In genomic region chr6:40998661-40999060, GRCh38 we compare ENCODE assay signal across 32 cellular contexts. TPM values are rescaled to one million over a fixed set of nuclear protein-coding genes. Genes with fewer than 3 reads are reported as not detected.
DNase-seq lines count a peak whose midpoint lies in the region; ATAC-seq and TF ChIP-seq lines count a peak whose summit lies in the region.
"Had no signal": no experiment of that assay in that cellular context is flagged by ENCODE, and none has a peak within 500 bp of the region (broad histone marks: within the 10 kb centered on the region; RNA-seq: fewer than 3 reads in every experiment).

No MANE protein-coding gene starts in this region.

- TF ChIP-seq POLR2A in gastrocnemius medialis (IDR thresholded peaks at IDR 0.05), result no peak

- no peaks in the 10 kb centered on the region for H3K36me3 ChIP-seq in HUES48 (ENCODE audit: control insufficient read depth, insufficient read depth, low read length)
- no peaks in the 10 kb centered on the region for H3K36me3 ChIP-seq in endodermal cell (ENCODE audit: control insufficient read depth, insufficient read depth, low read length)
- H3K36me3 ChIP-seq in hepatocyte (replicated peaks; ENCODE audit: insufficient read depth, low read depth), result no peaks in the 10 kb centered on the region
- H3K36me3 ChIP-seq in gastrocnemius medialis, result no peaks in the 10 kb centered on the region
- H3K36me3 ChIP-seq in brain microvascular endothelial cell (replicated peaks), result no peaks in the 10 kb centered on the region
- H3K36me3 ChIP-seq: BE2C, Peyer's patch, tibial artery had no signal

- no peaks in the 10 kb centered on the region for H3K27me3 Mint-ChIP-seq in endodermal cell (ENCODE audit: insufficient read depth)

- H3K4me1 ChIP-seq in HUES48 (ENCODE audit: control insufficient read depth, insufficient read depth, low read length) (peaks cover 46% of the 10 kb centered on the region), endodermal cell (ENCODE audit: control insufficient read depth, insufficient read depth, low read length) (peaks cover 19% of the 10 kb centered on the region), hepatocyte (ENCODE audit: insufficient read depth) (peaks cover 36% of the 10 kb centered on the region), gastrocnemius medialis (peaks cover 37 to 45% of the 10 kb centered on the region in 2 donors)
- H3K4me1 ChIP-seq: BE2C, tibial artery had no signal

- H3K9me3 Mint-ChIP-seq in endodermal cell, result no peaks in the 10 kb centered on the region
- H3K9me3 Mint-ChIP-seq: effector memory CD8-positive, alpha-beta T cell; nephron progenitor cell; stimulated activated naive CD8-positive, alpha-beta T cell treated with anti-CD3 and anti-CD28 coated beads, Interleukin-15, Interleukin-2, amounts not matched to agents 100 ng/mL and 50 ng/mL, for 24 hours had no signal

- H3K79me2 ChIP-seq in hepatocyte, result no peaks in the 10 kb centered on the region

- no peak overlapping the region for H3K4me3 Mint-ChIP-seq in endodermal cell
- H3K4me3 Mint-ChIP-seq: activated naive CD8-positive, alpha-beta T cell; effector memory CD8-positive, alpha-beta T cell; nephron progenitor cell; stimulated activated naive CD8-positive, alpha-beta T cell treated with anti-CD3 and anti-CD28 coated beads, Interleukin-15, Interleukin-2, amounts not matched to agents 100 ng/mL and 50 ng/mL, for 24 hours had no signal

- intact Hi-C loops in gastrocnemius medialis (cut with DNase I; ENCODE audit: low total_unique reads), result loop anchor here (5.0 kb wide), 1 partner anchor 61 kb away; no protein-coding TSS in a partner anchor

- no peaks in the 10 kb centered on the region for H3K9me3 ChIP-seq in HUES48 (ENCODE audit: control insufficient read depth, insufficient read depth, low read length)
- H3K9me3 ChIP-seq in endodermal cell (ENCODE audit: control insufficient read depth, low read length), result no peaks in the 10 kb centered on the region
- H3K9me3 ChIP-seq in hepatocyte (ENCODE audit: low read depth), result no peaks in the 10 kb centered on the region
- H3K9me3 ChIP-seq in gastrocnemius medialis, result no peaks in the 10 kb centered on the region
- H3K9me3 ChIP-seq: BE2C, Peyer's patch, tibial artery had no signal

- H3K9ac ChIP-seq in HUES48 (ENCODE audit: low read depth, low read length) (no peak overlapping the region), endodermal cell (ENCODE audit: extremely low read depth, low read length, poor library complexity, severe bottlenecking) (no peak overlapping the region)

- no peak for TF ChIP-seq CTCF in endodermal cell (conservative IDR thresholded peaks at IDR 0.05)
- TF ChIP-seq CTCF in hepatocyte (IDR thresholded peaks at IDR 0.05; ENCODE audit: poor library complexity), result no peak
- no peak for TF ChIP-seq CTCF in gastrocnemius medialis (IDR thresholded peaks at IDR 0.05 in 4 of 5, conservative IDR thresholded peaks at IDR 0.05 in 1 of 5)
- no peak for TF ChIP-seq CTCF in brain microvascular endothelial cell (IDR thresholded peaks at IDR 0.05; ENCODE audit: low read depth, low read length, missing control alignments)

- no peaks in the 10 kb centered on the region for H3K9me2 ChIP-seq in hepatocyte (replicated peaks; ENCODE audit: insufficient read depth)

- DNase-seq in endodermal cell (no peak), hepatocyte (ENCODE audit: low spot score) (no peak), gastrocnemius medialis (peak; percentile 34 to 60), brain microvascular endothelial cell (no peak), substantia nigra (lab: John Stamatoyannopoulos, UW) (no peak)
- no peak for DNase-seq in stimulated activated CD4-positive, alpha-beta T cell treated with anti-CD3 and anti-CD28 coated beads, Interleukin-2, amount 100 ng/mL, for 24 hours
- DNase-seq: ACHN; activated CD4-positive, alpha-beta T cell treated with anti-CD3 and anti-CD28 coated beads for 48 hours; activated T-cell treated with anti-CD3 and anti-CD28 coated beads for 4 hours; aorta; BE2C; caudate nucleus; cortex of kidney; effector memory CD8-positive, alpha-beta T cell; EL; Kasumi-1; NCI-H1436 treated with DMSO at 0.1 percent for 48 hours; NCI-H2081 treated with DMSO at 0.1 percent for 48 hours; NCI-H748 treated with DMSO at 0.1 percent for 48 hours; nephron progenitor cell; Peyer's patch; stimulated activated CD8-positive, alpha-beta memory T cell treated with anti-CD3 and anti-CD28 coated beads, Interleukin-4, amount 100 ng/mL, for 48 hours; T-helper 9 cell; tibial artery had no signal

- in situ Hi-C loops in gastrocnemius medialis (cut with MboI; ENCODE audit: low sequenced_read_pairs in 4 of 4) (no loop called here), brain microvascular endothelial cell (cut with HindIII; ENCODE audit: low pct_ligation_motif_present, low sequenced_read_pairs) (no loop called here)

- ATAC-seq in gastrocnemius medialis (peak; percentile 89 to 92), GM18511 (IDR thresholded peaks at IDR 0.05; ENCODE audit: unreplicated experiment) (no peak)
- ATAC-seq: effector memory CD8-positive, alpha-beta T cell had no signal

- WGBS in endodermal cell (ENCODE audit: insufficient coverage in 1 of 2, insufficient read length in 1 of 2), 2 experiments, result 88 to 94% methylated on average over 4 of the region's 4 CpGs
- 73% methylated on average over 4 of the region's 4 CpGs for WGBS in hepatocyte (ENCODE audit: low lambda C conversion rate, missing lambda C conversion rate)

- no peaks in the 10 kb centered on the region for H3K27me3 ChIP-seq in HUES48 (ENCODE audit: control insufficient read depth, insufficient read depth, low read length)
- no peaks in the 10 kb centered on the region for H3K27me3 ChIP-seq in endodermal cell (ENCODE audit: control insufficient read depth, insufficient read depth, low read length, poor library complexity, severe bottlenecking)
- no peaks in the 10 kb centered on the region for H3K27me3 ChIP-seq in hepatocyte
- H3K27me3 ChIP-seq in gastrocnemius medialis, result no peaks in the 10 kb centered on the region
- H3K27me3 ChIP-seq in brain microvascular endothelial cell (replicated peaks), result peaks cover 4% of the 10 kb centered on the region
- H3K27me3 ChIP-seq: Peyer's patch had no signal

- H3K27ac ChIP-seq in HUES48 (ENCODE audit: low read depth, low read length), result peak overlapping the region; percentile 98
- H3K27ac ChIP-seq in endodermal cell (ENCODE audit: low read depth, low read length), result no peak overlapping the region
- H3K27ac ChIP-seq in hepatocyte, result peak overlapping the region; percentile 96
- peak overlapping the region; percentile 49 to 78 (median 68) for H3K27ac ChIP-seq in gastrocnemius medialis
- H3K27ac ChIP-seq in brain microvascular endothelial cell, result no peak overlapping the region
- no peak overlapping the region for H3K27ac ChIP-seq in substantia nigra (ENCODE audit: low read depth, low read length, poor library complexity, severe bottlenecking)
- H3K27ac ChIP-seq: Peyer's patch, tibial artery had no signal

- H3K4me1 Mint-ChIP-seq in endodermal cell, result peaks cover 68% of the 10 kb centered on the region

- no peak overlapping the region for H2AFZ ChIP-seq in hepatocyte

- no peak overlapping the region for H3K4me2 ChIP-seq in hepatocyte

- H3K4me3 ChIP-seq in HUES48 (ENCODE audit: low read depth, low read length), result no peak overlapping the region
- H3K4me3 ChIP-seq in endodermal cell (ENCODE audit: low read length), result no peak overlapping the region
- H3K4me3 ChIP-seq in hepatocyte, result no peak overlapping the region
- H3K4me3 ChIP-seq in gastrocnemius medialis, result no peak overlapping the region
- no peak overlapping the region for H3K4me3 ChIP-seq in brain microvascular endothelial cell (ENCODE audit: low read depth, low read length)
- H3K4me3 ChIP-seq: lung, Peyer's patch, tibial artery had no signal

- peak overlapping the region; percentile 85 for H3K27ac Mint-ChIP-seq in endodermal cell
- H3K27ac Mint-ChIP-seq: activated naive CD8-positive, alpha-beta T cell; effector memory CD8-positive, alpha-beta T cell; stimulated activated naive CD8-positive, alpha-beta T cell treated with anti-CD3 and anti-CD28 coated beads, Interleukin-15, Interleukin-2, amounts not matched to agents 100 ng/mL and 50 ng/mL, for 24 hours had no signal

- H4K20me1 ChIP-seq in hepatocyte (ENCODE audit: insufficient read depth, poor library complexity, severe bottlenecking), result no peaks in the 10 kb centered on the region

- H3K36me3 Mint-ChIP-seq in endodermal cell (ENCODE audit: low read depth), result no peaks in the 10 kb centered on the region
- H3K36me3 Mint-ChIP-seq: activated naive CD8-positive, alpha-beta T cell had no signal

RNA-seq across cellular contexts. Expression of gene UNC5CL, which starts 40.4 kb away (rescaled TPM):
- total RNA-seq in endodermal cell (1 to 10 TPM; 3.8 to 4.7 TPM), hepatocyte (38.1 and 42.9 TPM in 2 replicates), gastrocnemius medialis (under 1 TPM; 0.20 to 0.52 (median 0.29) TPM)
- 2.5 TPM for polyA plus RNA-seq in endodermal cell (2013, experiment 1 of 2)
- 2.5 TPM for polyA plus RNA-seq in endodermal cell (2013, experiment 2 of 2)
- 37.1 and 41.3 TPM in 2 replicates for polyA plus RNA-seq in hepatocyte

RNA-seq across cellular contexts. Expression of gene TSPO2, which starts 43.6 kb away (rescaled TPM):
- total RNA-seq in endodermal cell, result not detected
- not detected for polyA plus RNA-seq in endodermal cell (2013, experiment 1 of 2)
- not detected for polyA plus RNA-seq in endodermal cell (2013, experiment 2 of 2)
- 0.27 TPM in 1 of 2 replicates, not detected in the other for total RNA-seq in hepatocyte
- 0.36 and 2.7 TPM in 2 replicates for polyA plus RNA-seq in hepatocyte
- not detected for total RNA-seq in gastrocnemius medialis
- total RNA-seq: aorta, fibroblast of villous mesenchyme, kidney epithelial cell, osteocyte, Peyer's patch had no signal
- polyA plus RNA-seq: aorta had no signal

RNA-seq across cellular contexts. Expression of gene APOBEC2, which starts 54.3 kb away (rescaled TPM):
- under 1 TPM in 1 of 2 donors, not detected in 1; 0.31 TPM for total RNA-seq in endodermal cell
- not detected for polyA plus RNA-seq in endodermal cell (2013, experiment 1 of 2)
- polyA plus RNA-seq in endodermal cell (2013, experiment 2 of 2), result not detected
- total RNA-seq in hepatocyte, result 2.9 and 3.1 TPM in 2 replicates
- 2.8 and 4.3 TPM in 2 replicates for polyA plus RNA-seq in hepatocyte
- 100 to 1,000 TPM in 2 of 4 donors, 10 to 100 TPM in 2; 93.9 to 315 (median 106) TPM for total RNA-seq in gastrocnemius medialis
- total RNA-seq: aorta, fibroblast of villous mesenchyme, kidney epithelial cell, osteocyte had no signal
- polyA plus RNA-seq: aorta had no signal

Comparison
In these comparisons a context has a peak if more than half of its experiments do, and no peak if none do; other contexts are left out.
1. H3K27ac ChIP-seq: peak in HUES48 (single experiment), hepatocyte (single experiment) and gastrocnemius medialis (4 of 4); none in endodermal cell (single experiment), brain microvascular endothelial cell (single experiment) and substantia nigra (single experiment).
2. DNase-seq: peak in gastrocnemius medialis (2 of 2); none in endodermal cell (single experiment), hepatocyte (single experiment), brain microvascular endothelial cell (single experiment), substantia nigra (0 of 49) and stimulated activated CD4-positive, alpha-beta T cell treated with anti-CD3 and anti-CD28 coated beads, Interleukin-2, amount 100 ng/mL, for 24 hours (0 of 2).
3. RNA of gene APOBEC2, which starts 54.3 kb away (total RNA-seq): 93.9 to 315 TPM in gastrocnemius medialis; 2.9 to 3.1 TPM in hepatocyte and 0.31 TPM in endodermal cell; every median in the first group is over 10 times any median in the second.